ENCODE assay signal across 14 cellular contexts in the genomic region with DNA sequence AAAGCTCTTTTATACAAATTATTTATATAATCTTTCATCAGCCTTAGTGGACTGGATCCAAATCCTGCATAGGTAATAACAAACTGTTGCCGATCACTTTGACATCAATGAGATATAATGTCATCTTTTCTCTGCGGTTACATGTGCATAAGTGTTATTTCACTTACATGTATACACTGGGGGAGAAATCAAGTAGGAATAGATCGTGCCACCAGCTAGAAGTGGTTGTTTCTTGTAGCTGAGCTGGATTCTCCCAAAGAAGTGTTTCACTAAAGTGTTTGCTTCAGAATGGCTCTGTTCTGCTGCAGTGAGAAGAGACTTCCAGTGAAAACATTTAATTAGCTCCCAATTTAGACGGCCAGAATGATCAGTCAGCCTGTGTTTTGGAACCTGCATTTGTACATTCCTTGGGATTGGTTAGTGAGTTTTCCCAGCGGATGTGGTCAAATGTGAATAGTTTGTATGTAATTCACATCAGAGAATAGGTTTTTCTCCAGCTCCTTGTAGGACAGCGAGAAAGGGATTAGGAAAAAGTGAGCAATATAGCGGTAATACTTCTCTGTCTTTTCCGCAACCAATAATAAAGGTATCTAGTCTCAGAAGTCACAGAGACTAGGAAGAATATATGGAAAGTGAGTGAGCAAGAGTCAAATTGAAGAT.
"Had no signal": no experiment of that assay in that cellular context is flagged by ENCODE, and none has a peak within 500 bp of the region (broad histone marks: within the 10 kb centered on the region; RNA-seq: fewer than 3 reads in every experiment).

No MANE protein-coding gene starts in this region.

- H3K27ac ChIP-seq: transverse colon had no signal

- H3K4me3 Mint-ChIP-seq: activated CD4-positive, alpha-beta memory T cell treated with anti-CD3 and anti-CD28 coated beads for 36 hours; activated naive CD8-positive, alpha-beta T cell; naive thymus-derived CD4-positive, alpha-beta T cell; stimulated activated effector memory CD8-positive, alpha-beta T cell treated with anti-CD3 and anti-CD28 coated beads, Interleukin-12 subunit alpha, Interleukin-12 subunit beta, amount 100 ng/mL, for 72 hours had no signal

- H3K4me1 Mint-ChIP-seq: naive thymus-derived CD4-positive, alpha-beta T cell; stimulated activated effector memory CD8-positive, alpha-beta T cell treated with anti-CD3 and anti-CD28 coated beads, Interleukin-12 subunit alpha, Interleukin-12 subunit beta, amount 100 ng/mL, for 72 hours had no signal

- H3K27ac Mint-ChIP-seq: activated CD4-positive, alpha-beta memory T cell treated with anti-CD3 and anti-CD28 coated beads for 36 hours; activated naive CD8-positive, alpha-beta T cell; naive thymus-derived CD4-positive, alpha-beta T cell; stimulated activated effector memory CD8-positive, alpha-beta T cell treated with anti-CD3 and anti-CD28 coated beads, Interleukin-12 subunit alpha, Interleukin-12 subunit beta, amount 100 ng/mL, for 72 hours had no signal

- H3K36me3 ChIP-seq: transverse colon had no signal

- H3K4me1 ChIP-seq: transverse colon had no signal

- H3K36me3 Mint-ChIP-seq: activated CD4-positive, alpha-beta memory T cell treated with anti-CD3 and anti-CD28 coated beads for 36 hours; activated naive CD8-positive, alpha-beta T cell; stimulated activated effector memory CD8-positive, alpha-beta T cell treated with anti-CD3 and anti-CD28 coated beads, Interleukin-12 subunit alpha, Interleukin-12 subunit beta, amount 100 ng/mL, for 72 hours had no signal

- H3K4me3 ChIP-seq: coronary artery, skin epidermis, transverse colon had no signal

- H3K27me3 ChIP-seq: transverse colon had no signal

- H3K27me3 Mint-ChIP-seq: activated CD4-positive, alpha-beta memory T cell treated with anti-CD3 and anti-CD28 coated beads for 36 hours had no signal

- DNase-seq: activated CD4-positive, alpha-beta memory T cell treated with anti-CD3 and anti-CD28 coated beads for 36 hours; activated gamma-delta T cell; activated T-cell treated with anti-CD3 and anti-CD28 coated beads, Interleukin-2, amount 50 U/mL, for 48 hours; anterior cingulate cortex; central memory CD4-positive, alpha-beta T cell; effector CD8-positive, alpha-beta T cell; left cardiac atrium; naive thymus-derived CD4-positive, alpha-beta T cell; retina; transverse colon had no signal

- ATAC-seq: left cardiac atrium; naive thymus-derived CD4-positive, alpha-beta T cell; stimulated activated effector memory CD8-positive, alpha-beta T cell treated with anti-CD3 and anti-CD28 coated beads, Interleukin-12 subunit alpha, Interleukin-12 subunit beta, amount 100 ng/mL, for 72 hours had no signal
